9 cellular contexts compared by ENCODE assay signal in genomic region chr14:27613102-27613501, GRCh38.
"Had no signal": no experiment of that assay in that cellular context is flagged by ENCODE, and none has a peak within 500 bp of the region (broad histone marks: within the 10 kb centered on the region; RNA-seq: fewer than 3 reads in every experiment).

No MANE protein-coding gene starts in this region.

- H3K36me3 ChIP-seq: HAP-1 had no signal

- H3K4me3 Mint-ChIP-seq: HFFc6, IgD-negative memory B cell had no signal

- H3K27me3 Mint-ChIP-seq: IgD-negative memory B cell had no signal

- DNase-seq: GOT3, H7, HFFc6, KBM-7 had no signal

- H3K4me1 Mint-ChIP-seq: IgD-negative memory B cell had no signal

- H3K4me3 ChIP-seq: HAP-1 had no signal

- H3K36me3 Mint-ChIP-seq: IgD-negative memory B cell had no signal

- H3K27ac ChIP-seq: HL-60 had no signal

- H3K27ac Mint-ChIP-seq: HFFc6, IgD-negative memory B cell had no signal

- ATAC-seq: HCT116, HepG2 had no signal

- H3K4me1 ChIP-seq: HAP-1 had no signal
